23 cellular contexts compared by ENCODE assay signal in genomic region chr1:166703726-166704220, GRCh38.
"Had no signal": no experiment of that assay in that cellular context is flagged by ENCODE, and none has a peak within 500 bp of the region (broad histone marks: within the 10 kb centered on the region; RNA-seq: fewer than 3 reads in every experiment).

No MANE protein-coding gene starts in this region.

- H3K9ac ChIP-seq: parathyroid adenoma had no signal

- H3K36me3 Mint-ChIP-seq: naive B cell; stimulated activated naive B cell treated with anti-CD40 and anti-IgM and Interleukin-4, amounts not matched to agents 10 μg/mL and 1 μg/mL and 100 μg/mL, for 72 hours had no signal

- FAIRE-seq: endothelial cell of umbilical vein had no signal

- H3K4me3 Mint-ChIP-seq: naive B cell; nephron; stimulated activated naive B cell treated with anti-CD40 and anti-IgM and Interleukin-4, amounts not matched to agents 10 μg/mL and 1 μg/mL and 100 μg/mL, for 72 hours; stimulated activated naive CD8-positive, alpha-beta T cell treated with anti-CD3 and anti-CD28 coated beads, Interleukin-15, amount 100 ng/mL, for 72 hours had no signal

- H3K36me3 ChIP-seq: colonic mucosa, spleen, tibial nerve had no signal

- H3K27ac Mint-ChIP-seq: naive B cell; nephron; stimulated activated naive B cell treated with anti-CD40 and anti-IgM and Interleukin-4, amounts not matched to agents 10 μg/mL and 1 μg/mL and 100 μg/mL, for 72 hours; stimulated activated naive CD8-positive, alpha-beta T cell treated with anti-CD3 and anti-CD28 coated beads, Interleukin-15, amount 100 ng/mL, for 72 hours had no signal

- H3K4me3 ChIP-seq: colonic mucosa, lung, psoas muscle, spleen, testis, tibial nerve had no signal

- ATAC-seq: foreskin keratinocyte; left colon; left ventricle myocardium superior; psoas muscle; sciatic nerve; stimulated activated naive B cell treated with anti-CD40 and anti-IgM and Interleukin-4, amounts not matched to agents 10 μg/mL and 1 μg/mL and 100 μg/mL, for 72 hours; stimulated activated naive CD8-positive, alpha-beta T cell treated with anti-CD3 and anti-CD28 coated beads, Interleukin-15, amount 100 ng/mL, for 72 hours had no signal

- H3K4me1 ChIP-seq: colonic mucosa, foreskin keratinocyte, parathyroid adenoma, psoas muscle, spleen, testis had no signal

- DNase-seq: colonic mucosa; dermis blood vessel endothelial cell; foreskin keratinocyte; hippocampal formation; left colon; left ventricle myocardium superior; mesenchymal stem cell; midbrain; naive B cell; psoas muscle; spleen; stimulated activated CD4-positive, alpha-beta T cell treated with anti-CD3 and anti-CD28 coated beads, Interleukin-15, amount 100 ng/mL, for 24 hours; stimulated activated CD4-positive, alpha-beta T cell treated with anti-CD3 and anti-CD28 coated beads, Interleukin-1b, Interleukin-23, amount 100 ng/mL, for 48 hours; stimulated activated CD4-positive, alpha-beta T cell treated with anti-CD3 and anti-CD28 coated beads, Interleukin-4, amount 100 ng/mL, for 4 hours; stimulated activated naive B cell treated with anti-CD40 and anti-IgM and Interleukin-4, amounts not matched to agents 10 μg/mL and 1 μg/mL and 100 μg/mL, for 72 hours; stimulated activated naive CD8-positive, alpha-beta T cell treated with anti-CD3 and anti-CD28 coated beads, Interleukin-15, amount 100 ng/mL, for 72 hours; testis had no signal

- H3K27me3 ChIP-seq: colonic mucosa, foreskin keratinocyte, testis, tibial nerve had no signal

- H3K9me3 ChIP-seq: colonic mucosa, psoas muscle, spleen, testis had no signal

- H3K4me1 Mint-ChIP-seq: naive B cell; nephron; stimulated activated naive B cell treated with anti-CD40 and anti-IgM and Interleukin-4, amounts not matched to agents 10 μg/mL and 1 μg/mL and 100 μg/mL, for 72 hours; stimulated activated naive CD8-positive, alpha-beta T cell treated with anti-CD3 and anti-CD28 coated beads, Interleukin-15, amount 100 ng/mL, for 72 hours had no signal

- H3K27ac ChIP-seq: colonic mucosa, foreskin keratinocyte, parathyroid adenoma, psoas muscle, spleen, testis, tibial nerve had no signal
